Comparison of ENCODE assay signal across 1 cellular context in the genomic region with DNA sequence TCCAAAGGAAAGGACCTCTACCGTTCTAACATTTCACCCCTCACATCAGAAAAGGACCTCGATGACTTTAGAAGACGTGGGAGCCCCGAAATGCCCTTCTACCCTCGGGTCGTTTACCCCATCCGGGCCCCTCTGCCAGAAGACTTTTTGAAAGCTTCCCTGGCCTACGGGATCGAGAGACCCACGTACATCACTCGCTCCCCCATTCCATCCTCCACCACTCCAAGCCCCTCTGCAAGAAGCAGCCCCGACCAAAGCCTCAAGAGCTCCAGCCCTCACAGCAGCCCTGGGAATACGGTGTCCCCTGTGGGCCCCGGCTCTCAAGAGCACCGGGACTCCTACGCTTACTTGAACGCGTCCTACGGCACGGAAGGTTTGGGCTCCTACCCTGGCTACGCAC.
TF ChIP-seq lines count a peak whose summit lies in the region.

No MANE protein-coding gene starts in this region.

TF ChIP-seq in GM12878, 131 proteins besides CTCF, POLR2A, EP300 and RAD21:
- TF ChIP-seq BACH1 (IDR thresholded peaks at IDR 0.05; ENCODE audit: borderline replicate concordance) (no peak), RB1 (IDR thresholded peaks at IDR 0.05; ENCODE audit: borderline replicate concordance) (no peak), PAX5 (IDR thresholded peaks at IDR 0.05; ENCODE audit: borderline replicate concordance, low read depth, low read length) (no peak), ZNF24 (IDR thresholded peaks at IDR 0.05) (no peak), ZBED1 (IDR thresholded peaks at IDR 0.05; ENCODE audit: borderline replicate concordance) (no peak), CREB1 (IDR thresholded peaks at IDR 0.05; ENCODE audit: low read depth) (no peak), ZNF274 (IDR thresholded peaks at IDR 0.05; ENCODE audit: insufficient read depth, insufficient read length) (no peak)
- TF ChIP-seq, protein P1, sequence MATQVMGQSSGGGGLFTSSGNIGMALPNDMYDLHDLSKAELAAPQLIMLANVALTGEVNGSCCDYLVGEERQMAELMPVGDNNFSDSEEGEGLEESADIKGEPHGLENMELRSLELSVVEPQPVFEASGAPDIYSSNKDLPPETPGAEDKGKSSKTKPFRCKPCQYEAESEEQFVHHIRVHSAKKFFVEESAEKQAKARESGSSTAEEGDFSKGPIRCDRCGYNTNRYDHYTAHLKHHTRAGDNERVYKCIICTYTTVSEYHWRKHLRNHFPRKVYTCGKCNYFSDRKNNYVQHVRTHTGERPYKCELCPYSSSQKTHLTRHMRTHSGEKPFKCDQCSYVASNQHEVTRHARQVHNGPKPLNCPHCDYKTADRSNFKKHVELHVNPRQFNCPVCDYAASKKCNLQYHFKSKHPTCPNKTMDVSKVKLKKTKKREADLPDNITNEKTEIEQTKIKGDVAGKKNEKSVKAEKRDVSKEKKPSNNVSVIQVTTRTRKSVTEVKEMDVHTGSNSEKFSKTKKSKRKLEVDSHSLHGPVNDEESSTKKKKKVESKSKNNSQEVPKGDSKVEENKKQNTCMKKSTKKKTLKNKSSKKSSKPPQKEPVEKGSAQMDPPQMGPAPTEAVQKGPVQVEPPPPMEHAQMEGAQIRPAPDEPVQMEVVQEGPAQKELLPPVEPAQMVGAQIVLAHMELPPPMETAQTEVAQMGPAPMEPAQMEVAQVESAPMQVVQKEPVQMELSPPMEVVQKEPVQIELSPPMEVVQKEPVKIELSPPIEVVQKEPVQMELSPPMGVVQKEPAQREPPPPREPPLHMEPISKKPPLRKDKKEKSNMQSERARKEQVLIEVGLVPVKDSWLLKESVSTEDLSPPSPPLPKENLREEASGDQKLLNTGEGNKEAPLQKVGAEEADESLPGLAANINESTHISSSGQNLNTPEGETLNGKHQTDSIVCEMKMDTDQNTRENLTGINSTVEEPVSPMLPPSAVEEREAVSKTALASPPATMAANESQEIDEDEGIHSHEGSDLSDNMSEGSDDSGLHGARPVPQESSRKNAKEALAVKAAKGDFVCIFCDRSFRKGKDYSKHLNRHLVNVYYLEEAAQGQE (IDR thresholded peaks at IDR 0.05; ENCODE audit: low read depth, low read length): no peak
